8 cellular contexts compared by ENCODE assay signal in genomic region chr19:10566658-10567410, GRCh38. TPM values are rescaled to one million over a fixed set of nuclear protein-coding genes. Genes with fewer than 3 reads are reported as not detected.
DNase-seq lines count a peak whose midpoint lies in the region; ATAC-seq and TF ChIP-seq lines count a peak whose summit lies in the region.

No MANE protein-coding gene starts in this region.

- intact Hi-C loops in left colon (cut with DNase I, micrococcal nuclease): no loop called here

- TF ChIP-seq CTCF in GM13977 (IDR thresholded peaks at IDR 0.05; ENCODE audit: extremely low read depth, insufficient read depth, missing control alignments): no peak
- TF ChIP-seq CTCF in NB4 (IDR thresholded peaks at IDR 0.05; ENCODE audit: low read depth, low read length): no peak

- peak; percentile 28 for TF ChIP-seq POLR2A in NB4 (IDR thresholded peaks at IDR 0.05; ENCODE audit: extremely low read depth, insufficient read length)

- H3K4me3 ChIP-seq in NB4 (ENCODE audit: low read depth, low read length): peak overlapping the region; percentile 66

- in situ Hi-C loops in GM13977 (cut with MboI; ENCODE audit: low pct_unique_long_range_greater_than_20kb, low sequenced_read_pairs, unreplicated experiment): no loop called here

- DNase-seq in GM13977 (ENCODE audit: low spot score): peak; percentile 83
- peak; percentile 95 for DNase-seq in NB4 (ENCODE audit: low read depth)
- DNase-seq in activated gamma-delta T cell treated with anti-CD3 and anti-CD28 coated beads, Interleukin-2, amount 50 U/mL, for 16 hours (ENCODE audit: low read depth): peak; percentile 63
- peak; percentile 45 to 50 for DNase-seq in left colon
- DNase-seq in stimulated activated naive CD8-positive, alpha-beta T cell treated with anti-CD3 and anti-CD28 coated beads, Interleukin-15, Interleukin-2, amounts not matched to agents 100 U/mL and 50 U/mL, for 24 hours: peak; percentile 63
- no peak for DNase-seq in GM03348 (ENCODE audit: low spot score)
- DNase-seq in NCI-H2196 treated with DMSO at 0.1 percent for 48 hours (lab: John Stamatoyannopoulos, UW; ENCODE audit: unreplicated experiment): no peak
- DNase-seq in iPS-NIHi11 (ENCODE audit: low spot score): no peak

- ATAC-seq in left colon: no peak
- peak; percentile 11 for ATAC-seq in stimulated activated naive CD8-positive, alpha-beta T cell treated with anti-CD3 and anti-CD28 coated beads, Interleukin-15, Interleukin-2, amounts not matched to agents 100 U/mL and 50 U/mL, for 24 hours

RNA-seq across cellular contexts. Expression of gene KRI1, which starts 1.0 kb away (rescaled TPM):
- 10 to 100 TPM; 12.9 to 14.9 TPM for total RNA-seq in left colon

RNA-seq across cellular contexts. Expression of gene CDKN2D, which starts 1.9 kb away (rescaled TPM):
- 10 to 100 TPM in 1 of 2 donors, 1 to 10 TPM in 1; 9.3 to 12.5 TPM for total RNA-seq in left colon

RNA-seq across cellular contexts. Expression of gene AP1M2, which starts 20.3 kb away (rescaled TPM):
- 100 to 1,000 TPM; 116 to 158 TPM for total RNA-seq in left colon

RNA-seq across cellular contexts. Expression of gene ATG4D, which starts 23.1 kb away (rescaled TPM):
- 10 to 100 TPM; 87.0 to 93.9 TPM for total RNA-seq in left colon

RNA-seq across cellular contexts. Expression of gene S1PR5, which starts 49.6 kb away (rescaled TPM):
- total RNA-seq in left colon: under 1 TPM; 0.15 to 0.20 TPM

Comparison
In these comparisons a context has a peak if more than half of its experiments do, and no peak if none do; other contexts are left out.
1. DNase-seq: peak in GM13977 (single experiment), NB4 (single experiment), activated gamma-delta T cell treated with anti-CD3 and anti-CD28 coated beads, Interleukin-2, amount 50 U/mL, for 16 hours (single experiment), left colon (2 of 2) and stimulated activated naive CD8-positive, alpha-beta T cell treated with anti-CD3 and anti-CD28 coated beads, Interleukin-15, Interleukin-2, amounts not matched to agents 100 U/mL and 50 U/mL, for 24 hours (single experiment); none in GM03348 (single experiment), NCI-H2196 treated with DMSO at 0.1 percent for 48 hours (single experiment) and iPS-NIHi11 (single experiment).